ENCODE assay signal across 18 cellular contexts in the genomic region with DNA sequence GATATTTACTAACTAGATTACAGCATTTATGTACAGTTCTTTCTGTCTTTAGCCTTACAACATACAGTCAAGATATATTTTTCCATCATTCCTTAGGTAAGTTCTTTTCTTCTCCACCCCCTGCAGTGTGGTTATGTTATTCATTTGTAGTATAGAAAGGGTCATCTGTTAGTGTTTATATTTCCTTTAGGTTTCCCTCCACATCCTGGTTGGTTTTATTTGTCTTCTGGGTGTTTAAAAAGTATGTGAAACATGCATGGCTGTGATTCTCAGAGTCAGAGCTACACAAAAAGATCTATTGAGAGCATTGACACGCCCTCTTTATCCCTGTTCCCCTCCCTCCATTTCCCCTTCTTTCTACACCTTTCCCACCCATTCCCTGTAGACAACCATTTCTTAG. TPM values are rescaled to one million over a fixed set of nuclear protein-coding genes. Genes with fewer than 3 reads are reported as not detected.
A peak's percentile ranks its signal among the peaks of the same experiment; 100 is the strongest.
DNase-seq lines count a peak whose midpoint lies in the region; ATAC-seq and TF ChIP-seq lines count a peak whose summit lies in the region.
"Had no signal": no experiment of that assay in that cellular context is flagged by ENCODE, and none has a peak within 500 bp of the region (broad histone marks: within the 10 kb centered on the region; RNA-seq: fewer than 3 reads in every experiment).

No MANE protein-coding gene starts in this region.

- DNase-seq in A673 (ENCODE audit: low spot score) (peak; percentile 3), HCEC 1CT (peak; percentile 24), SW480 (ENCODE audit: low spot score) (peak; percentile 80), Right ventricle myocardium inferior (ENCODE audit: missing footprints) (no peak), body of pancreas (no peak)
- DNase-seq: ACHN; activated CD4-positive, CD25-positive, alpha-beta regulatory T cell; activated naive CD8-positive, alpha-beta T cell treated with anti-CD3 and anti-CD28 coated beads, Interleukin-2, amount 10 ng/mL, durations not matched to agents 7 days and 5 days; dermis blood vessel endothelial cell; DMS153; NCI-H1417; NCI-H2107; NCI-H510A treated with DMSO at 0.1 percent for 48 hours had no signal

- H3K27ac ChIP-seq in A673 (ENCODE audit: low read depth, low read length, poor library complexity, severe bottlenecking) (no peak overlapping the region), gastroesophageal sphincter (peak overlapping the region in 3 of 4 donors; percentile 22 to 88 (median 86)), body of pancreas (no peak overlapping the region)
- H3K27ac ChIP-seq: C4-2B, prostate gland had no signal

- WGBS in gastroesophageal sphincter (ENCODE audit: low coverage in 1 of 2), 2 donors = 67 to 89% methylated on average over 1 of the region's 1 CpG
- WGBS in body of pancreas, 2 donors = 89 to 92% methylated on average over 1 of the region's 1 CpG

- H3K36me3 ChIP-seq in A673 (ENCODE audit: insufficient read depth, low read length, poor library complexity, severe bottlenecking) = no peaks in the 10 kb centered on the region
- H3K36me3 ChIP-seq in gastroesophageal sphincter = no peaks in the 10 kb centered on the region
- peaks cover 0 to 3% of the 10 kb centered on the region in 2 donors for H3K36me3 ChIP-seq in body of pancreas (replicated peaks in 1 of 2; ENCODE audit: insufficient read depth in 1 of 2, low read depth in 2 of 2)
- H3K36me3 ChIP-seq: prostate gland had no signal

- TF ChIP-seq EP300 in gastroesophageal sphincter (IDR thresholded peaks at IDR 0.05) = no peak

- ATAC-seq in gastroesophageal sphincter (no peak), Right ventricle myocardium inferior (no peak), body of pancreas (no peak), HG03175 (IDR thresholded peaks at IDR 0.05; ENCODE audit: unreplicated experiment) (no peak), GM19452 (IDR thresholded peaks at IDR 0.05; ENCODE audit: unreplicated experiment) (no peak)

- no peak for TF ChIP-seq CTCF in A673 (conservative IDR thresholded peaks at IDR 0.05; ENCODE audit: low read depth, low read length)
- no peak for TF ChIP-seq CTCF in gastroesophageal sphincter (IDR thresholded peaks at IDR 0.05)
- no peak for TF ChIP-seq CTCF in body of pancreas (IDR thresholded peaks at IDR 0.05)

- intact Hi-C loops in A673 (cut with micrococcal nuclease; ENCODE audit: unreplicated experiment) (no loop called here), Right ventricle myocardium inferior (cut with DNase I) (no loop called here), body of pancreas (cut with DNase I) (no loop called here)

- H3K9me3 ChIP-seq in A673 (ENCODE audit: low read depth, low read length, poor library complexity, severe bottlenecking) = no peaks in the 10 kb centered on the region
- H3K9me3 ChIP-seq in gastroesophageal sphincter = no peaks in the 10 kb centered on the region
- H3K9me3 ChIP-seq in body of pancreas = no peaks in the 10 kb centered on the region
- H3K9me3 ChIP-seq: prostate gland had no signal

- POLR2A ChIA-PET in A673 (lab: Charles Lee; ENCODE audit: low non-redundant PET) = interaction anchor here (0.7 kb wide), 1 partner anchor 56 kb away, joined by 7 read pairs; no protein-coding TSS in a partner anchor

- H3K27me3 ChIP-seq in A673 (replicated peaks; ENCODE audit: insufficient read depth, low read depth, low read length, poor library complexity) (no peaks in the 10 kb centered on the region), gastroesophageal sphincter (no peaks in the 10 kb centered on the region), body of pancreas (no peaks in the 10 kb centered on the region)

- BruUV-seq in A673 (replicated peaks; lab: Mats Ljungman, UMichigan) = no TSS peak

- no peak for TF ChIP-seq POLR2A in gastroesophageal sphincter (IDR thresholded peaks at IDR 0.05)
- no peak for TF ChIP-seq POLR2A in body of pancreas (IDR thresholded peaks at IDR 0.05)

- H3K4me3 ChIP-seq in A673 (ENCODE audit: low read depth, low read length, poor library complexity, severe bottlenecking) (no peak overlapping the region), gastroesophageal sphincter (no peak overlapping the region), body of pancreas (no peak overlapping the region)
- H3K4me3 ChIP-seq: prostate gland had no signal

- H3K4me1 ChIP-seq in A673 (ENCODE audit: insufficient read depth, low read length, poor library complexity, severe bottlenecking) (peaks cover 30% of the 10 kb centered on the region), gastroesophageal sphincter (peaks cover 12 to 91% (median 13%) of the 10 kb centered on the region in 3 donors), body of pancreas (peaks cover 8% of the 10 kb centered on the region)
- H3K4me1 ChIP-seq: prostate gland had no signal

- CTCF ChIA-PET in A673 (lab: Charles Lee) = no interaction called here

RNA-seq across cellular contexts. Expression of a gene that starts 20.1 kb away (rescaled TPM):
- total RNA-seq in A673 (2021) (15.9 and 18.1 TPM in 2 replicates), gastroesophageal sphincter (10 to 100 TPM; 23.0 to 34.1 (median 25.6) TPM), Right ventricle myocardium inferior (11.0 TPM), body of pancreas (1 to 10 TPM; 6.9 to 7.3 TPM)

RNA-seq across cellular contexts. Expression of a gene that starts 56.1 kb away (rescaled TPM):
- 67.2 and 74.0 TPM in 2 replicates for total RNA-seq in A673 (2021)
- 100 to 1,000 TPM in 3 of 4 donors, 10 to 100 TPM in 1; 62.7 to 240 (median 158) TPM for total RNA-seq in gastroesophageal sphincter
- 0.49 TPM for total RNA-seq in Right ventricle myocardium inferior
- under 1 TPM in 1 of 2 donors, not detected in 1; 0.52 TPM for total RNA-seq in body of pancreas

Comparison
In these comparisons a context has a peak if more than half of its experiments do, and no peak if none do; other contexts are left out.
1. DNase-seq: peak in A673 (single experiment), HCEC 1CT (single experiment) and SW480 (single experiment); none in Right ventricle myocardium inferior (single experiment) and body of pancreas (0 of 4).
2. H3K27ac ChIP-seq: peak in gastroesophageal sphincter (3 of 4); none in A673 (single experiment) and body of pancreas (0 of 4).
3. RNA of a gene that starts 56.1 kb away (total RNA-seq): 62.7 to 240 TPM in gastroesophageal sphincter and 67.2 to 74.0 TPM in A673; 0.52 TPM in body of pancreas and 0.49 TPM in Right ventricle myocardium inferior (single experiment); every median in the first group is over 10 times any median in the second.